Comparison of ENCODE assay signal across 34 cellular contexts in genomic region chr11:133797542-133797941, GRCh38. TPM values are rescaled to one million over a fixed set of nuclear protein-coding genes. Genes with fewer than 3 reads are reported as not detected.
"Had no signal": no experiment of that assay in that cellular context is flagged by ENCODE, and none has a peak within 500 bp of the region (broad histone marks: within the 10 kb centered on the region; RNA-seq: fewer than 3 reads in every experiment).

No MANE protein-coding gene starts in this region.

- H3K4me1 ChIP-seq: colonic mucosa, foreskin keratinocyte, gastroesophageal sphincter, heart right ventricle, lower lobe of right lung, pancreas, right atrium auricular region, suprapubic skin, transverse colon, vagina had no signal

- H3K4me1 Mint-ChIP-seq: endodermal cell; natural killer cell; neural crest cell; stimulated activated naive CD8-positive, alpha-beta T cell treated with anti-CD3 and anti-CD28 coated beads, Interleukin-15, amount 100 ng/mL, for 72 hours had no signal

- H3K27me3 Mint-ChIP-seq: dendritic cell treated with granulocyte-macrophage colony-stimulating factor and Interleukin-4, amounts not matched to agents 40 ng/mL and 50 ng/mL, for 4 days had no signal

- H3K36me3 ChIP-seq: colonic mucosa, gastroesophageal sphincter, heart right ventricle, lower lobe of right lung, neutrophil, pancreas, right atrium auricular region, suprapubic skin, transverse colon, vagina had no signal

- DNase-seq: colonic mucosa; effector CD8-positive, alpha-beta T cell; endodermal cell; foreskin keratinocyte; heart right ventricle; hippocampal formation; left cardiac atrium; left ventricle myocardium superior; lower lobe of right lung; natural killer cell; pancreas; stimulated activated CD4-positive, alpha-beta T cell treated with anti-CD3 and anti-CD28 coated beads, Interleukin-12 subunit alpha, Interleukin-12 subunit beta, amount 100 ng/mL, for 4 hours; stimulated activated CD4-positive, alpha-beta T cell treated with anti-CD3 and anti-CD28 coated beads, Interleukin-1b, Interleukin-23, amount 100 ng/mL, for 48 hours; stimulated activated CD4-positive, alpha-beta T cell treated with anti-CD3 and anti-CD28 coated beads, Interleukin-4, amount 100 ng/mL, for 1 hour; stimulated activated CD8-positive, alpha-beta memory T cell treated with anti-CD3 and anti-CD28 coated beads, Interleukin-4, amount 100 ng/mL, for 48 hours; stimulated activated naive CD4-positive, alpha-beta T cell; stimulated activated naive CD8-positive, alpha-beta T cell treated with anti-CD3 and anti-CD28 coated beads, Interleukin-15, amount 100 ng/mL, for 72 hours; transverse colon had no signal

- H3K27ac Mint-ChIP-seq: dendritic cell treated with granulocyte-macrophage colony-stimulating factor and Interleukin-4, amounts not matched to agents 40 ng/mL and 50 ng/mL, for 4 days; endodermal cell; natural killer cell; stimulated activated naive CD8-positive, alpha-beta T cell treated with anti-CD3 and anti-CD28 coated beads, Interleukin-15, amount 100 ng/mL, for 72 hours had no signal

- H3K9me3 ChIP-seq: colonic mucosa, lower lobe of right lung, neutrophil, pancreas, vagina had no signal

- ATAC-seq: esophagus mucosa; foreskin keratinocyte; gastroesophageal sphincter; heart right ventricle; left cardiac atrium; left ventricle myocardium superior; lower lobe of right lung; natural killer cell; pancreas; sciatic nerve; stimulated activated naive CD8-positive, alpha-beta T cell treated with anti-CD3 and anti-CD28 coated beads, Interleukin-15, amount 100 ng/mL, for 72 hours had no signal

- H3K4me3 Mint-ChIP-seq: dendritic cell treated with granulocyte-macrophage colony-stimulating factor and Interleukin-4, amounts not matched to agents 40 ng/mL and 50 ng/mL, for 4 days; endodermal cell; natural killer cell; neural crest cell; stimulated activated naive CD8-positive, alpha-beta T cell treated with anti-CD3 and anti-CD28 coated beads, Interleukin-15, amount 100 ng/mL, for 72 hours had no signal

- H3K4me3 ChIP-seq: colonic mucosa, gastroesophageal sphincter, heart right ventricle, lower lobe of right lung, pancreas, right atrium auricular region, smooth muscle cell, suprapubic skin, transverse colon, vagina had no signal

RNA-seq across cellular contexts. Expression of gene SPATA19, which starts 47.8 kb away (rescaled TPM):
- total RNA-seq: colonic mucosa, endodermal cell, esophagus mucosa, fibroblast of lung, foreskin keratinocyte, gastroesophageal sphincter, kidney epithelial cell, left cardiac atrium, left ventricle myocardium superior, lower lobe of right lung, mesenteric fat pad, natural killer cell, neural crest cell, omental fat pad, pancreas, posterior vena cava, right atrium auricular region, sciatic nerve, suprapubic skin, transverse colon, ureter, vagina had no signal
